Comparison of ENCODE assay signal across 22 cellular contexts in the genomic region with DNA sequence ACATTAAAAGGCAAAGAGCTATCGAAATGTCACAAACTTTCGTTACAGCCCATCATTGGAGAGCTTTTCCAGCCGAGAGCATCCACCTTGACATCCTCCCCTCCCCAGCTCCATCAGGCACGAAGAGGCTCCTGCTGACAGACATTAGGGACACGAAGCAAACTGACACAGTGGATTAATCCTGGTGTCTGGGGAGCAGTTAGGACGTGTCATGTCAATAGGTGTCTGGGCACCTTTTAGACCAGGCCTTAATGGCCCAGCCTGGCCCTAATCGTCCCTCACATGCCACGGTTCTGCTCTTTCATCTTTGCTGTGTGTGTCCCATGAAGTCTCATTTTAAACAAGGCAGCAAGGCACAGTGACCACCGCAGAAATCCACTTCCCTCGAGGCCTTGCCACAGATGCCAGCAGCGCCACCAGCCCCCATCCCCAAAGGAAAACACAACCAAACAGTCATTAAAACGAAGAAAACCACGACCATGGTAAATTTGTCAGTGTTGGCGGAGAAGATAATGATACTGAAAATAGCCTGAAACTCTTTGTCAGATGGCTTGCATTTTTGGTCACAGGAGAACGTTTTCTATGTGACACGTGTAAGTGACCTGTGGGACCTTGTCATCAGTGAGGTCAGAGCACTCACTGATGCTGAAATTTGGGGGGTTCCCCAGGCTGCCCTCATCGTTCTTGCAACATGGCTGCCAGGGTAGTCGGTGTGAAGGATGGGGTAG. TPM values are rescaled to one million over a fixed set of nuclear protein-coding genes. Genes with fewer than 3 reads are reported as not detected.
A peak's percentile ranks its signal among the peaks of the same experiment; 100 is the strongest.
DNase-seq lines count a peak whose midpoint lies in the region; ATAC-seq, FAIRE-seq and TF ChIP-seq lines count a peak whose summit lies in the region.
"Had no signal": no experiment of that assay in that cellular context is flagged by ENCODE, and none has a peak within 500 bp of the region (broad histone marks: within the 10 kb centered on the region; RNA-seq: fewer than 3 reads in every experiment).

No MANE protein-coding gene starts in this region.

- peak; percentile 46 for ATAC-seq in GM19463 (IDR thresholded peaks at IDR 0.05; ENCODE audit: unreplicated experiment)
- ATAC-seq: HCT116, HepG2 had no signal

- H3K4me3 ChIP-seq in vagina (no peak overlapping the region), small intestine (ENCODE audit: low read depth in 1 of 2, low read length in 2 of 2) (no peak overlapping the region)
- H3K4me3 ChIP-seq: GM23248, PC-9 had no signal

- WGBS in small intestine, 3 donors: 77 to 82% (median 79%) methylated on average over 18 of the region's 18 CpGs

- H3K27ac ChIP-seq in vagina (no peak overlapping the region), small intestine (ENCODE audit: low read depth in 1 of 2, low read length in 1 of 2) (no peak overlapping the region)
- H3K27ac ChIP-seq: GM23248, PC-9, RWPE1 had no signal

- DNase-seq in activated effector memory CD4-positive, alpha-beta T cell treated with anti-CD3 and anti-CD28 coated beads, Interleukin-2, amount 50 U/mL, for 16 hours: peak; percentile 34
- no peak for DNase-seq in activated effector memory CD4-positive, alpha-beta T cell treated with Interleukin-2 at 50 U/mL for 16 hours
- peak; percentile 29 for DNase-seq in ecto neural progenitor cell (ENCODE audit: low spot score)
- peak; percentile 47 to 52 for DNase-seq in vagina (ENCODE audit: extremely low spot score in 2 of 2)
- no peak for DNase-seq in small intestine
- DNase-seq in germinal center (ENCODE audit: low spot score): no peak
- DNase-seq in NCI-H1048 (lab: John Stamatoyannopoulos, UW): no peak
- DNase-seq: 8988T; CD4-positive, alpha-beta T cell; DMS153; GF-D8; KBM-7; NCI-H1417; NCI-H1930; NCI-H226; NCI-H524 had no signal

- no peak for TF ChIP-seq POLR2A in vagina (IDR thresholded peaks at IDR 0.05)

- no peaks in the 10 kb centered on the region for H3K27me3 ChIP-seq in vagina
- H3K27me3 ChIP-seq in small intestine (ENCODE audit: control insufficient read depth in 2 of 2, insufficient read depth in 2 of 2, low read length in 2 of 2): peaks cover 0 to 2% of the 10 kb centered on the region in 2 donors

- no peak for FAIRE-seq in small intestine (lab: Jason Lieb, UNC)
- FAIRE-seq: HepG2 had no signal

- H3K36me3 ChIP-seq in vagina (no peaks in the 10 kb centered on the region), small intestine (ENCODE audit: control insufficient read depth in 2 of 2, insufficient read depth in 2 of 2, low read length in 2 of 2) (no peaks in the 10 kb centered on the region)

- intact Hi-C loops in vagina (cut with DNase I): no loop called here

- H3K9me3 ChIP-seq in vagina: no peaks in the 10 kb centered on the region
- no peaks in the 10 kb centered on the region for H3K9me3 ChIP-seq in small intestine (ENCODE audit: control insufficient read depth, low read depth)

- H3K4me1 ChIP-seq in vagina: peaks cover 14% of the 10 kb centered on the region
- no peaks in the 10 kb centered on the region for H3K4me1 ChIP-seq in small intestine (ENCODE audit: control insufficient read depth in 2 of 2, insufficient read depth in 1 of 2, low read depth in 1 of 2, low read length in 1 of 2)

- no peak for TF ChIP-seq CTCF in vagina (IDR thresholded peaks at IDR 0.05)

RNA-seq across cellular contexts. Expression of a gene that starts 16.3 kb away (rescaled TPM):
- total RNA-seq in vagina: 7.4 TPM
- 1 to 10 TPM in 2 of 3 donors, under 1 TPM in 1; 0.67 to 6.8 (median 6.2) TPM for polyA plus RNA-seq in small intestine
- total RNA-seq: GM23248 had no signal

Comparison
In these comparisons a context has a peak if more than half of its experiments do, and no peak if none do; other contexts are left out.
1. DNase-seq: peak in activated effector memory CD4-positive, alpha-beta T cell treated with anti-CD3 and anti-CD28 coated beads, Interleukin-2, amount 50 U/mL, for 16 hours (single experiment), ecto neural progenitor cell (single experiment) and vagina (2 of 2); none in activated effector memory CD4-positive, alpha-beta T cell treated with Interleukin-2 at 50 U/mL for 16 hours (single experiment), small intestine (single experiment), germinal center (single experiment) and NCI-H1048 (single experiment).